Comparison of ENCODE assay signal across 19 cellular contexts in the genomic region with DNA sequence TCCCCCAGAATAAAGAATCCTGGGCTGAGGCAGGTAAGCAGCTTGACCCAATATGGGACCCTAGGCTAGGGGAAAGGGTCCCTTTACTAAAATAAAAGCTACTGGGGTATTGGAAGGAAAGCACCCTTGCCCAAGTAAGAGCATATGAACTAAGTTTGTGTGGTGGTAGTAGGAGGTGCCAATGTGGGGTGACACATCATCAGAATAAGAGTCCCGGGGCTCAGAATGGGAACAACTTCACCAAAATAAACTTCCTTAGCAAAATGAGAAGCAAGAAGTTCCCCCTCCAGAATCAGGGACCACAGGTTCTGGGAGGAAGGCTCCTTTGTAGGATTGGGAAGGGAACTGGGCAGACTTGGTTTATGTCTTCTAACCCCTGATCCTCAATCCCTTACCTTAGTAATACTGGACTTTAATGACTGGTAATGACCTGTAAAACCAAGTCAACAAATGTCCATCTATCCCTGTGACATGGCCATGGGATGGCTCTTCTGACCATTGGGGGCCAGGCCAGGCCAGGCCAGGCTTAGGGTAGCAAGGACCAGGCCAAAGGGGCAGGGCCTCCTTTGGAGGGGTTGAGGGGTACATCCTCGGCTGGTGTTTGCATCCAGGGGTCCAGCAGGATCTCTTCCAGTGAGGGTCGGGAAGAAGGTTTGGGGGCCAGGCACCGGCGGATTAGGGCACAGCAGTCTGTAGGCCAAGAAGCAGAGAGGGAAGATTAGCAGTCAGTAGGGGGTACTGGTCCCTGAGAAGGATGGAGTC. TPM values are rescaled to one million over a fixed set of nuclear protein-coding genes. Genes with fewer than 3 reads are reported as not detected.
DNase-seq lines count a peak whose midpoint lies in the region; ATAC-seq and TF ChIP-seq lines count a peak whose summit lies in the region.
"Had no signal": no experiment of that assay in that cellular context is flagged by ENCODE, and none has a peak within 500 bp of the region (broad histone marks: within the 10 kb centered on the region; RNA-seq: fewer than 3 reads in every experiment).

No MANE protein-coding gene starts in this region.

- H3K27me3 Mint-ChIP-seq in activated CD4-positive, alpha-beta memory T cell treated with anti-CD3 and anti-CD28 coated beads, Interleukin-2, amount 10 ng/mL, durations not matched to agents 7 days and 5 days, result no peaks in the 10 kb centered on the region

- peaks cover 21% of the 10 kb centered on the region for H3K36me3 ChIP-seq in lower lobe of right lung
- H3K36me3 ChIP-seq: ovary, vagina had no signal

- no peaks in the 10 kb centered on the region for H3K27me3 ChIP-seq in lower lobe of right lung (ENCODE audit: low read depth)
- H3K27me3 ChIP-seq: heart right ventricle, ovary, stomach, vagina had no signal

- no peak overlapping the region for H3K27ac ChIP-seq in lower lobe of right lung
- H3K27ac ChIP-seq: heart right ventricle, ovary, vagina had no signal

- CTCF ChIA-PET in activated CD4-positive, alpha-beta memory T cell treated with anti-CD3 and anti-CD28 coated beads, Interleukin-2, amount 10 ng/mL, durations not matched to agents 7 days and 5 days (lab: Charles Lee), result interaction anchor here (0.7 kb wide), 1 partner anchor 26 kb away, joined by 3 read pairs; no protein-coding TSS in a partner anchor

- peak overlapping the region; percentile 74 for H3K27ac Mint-ChIP-seq in activated CD4-positive, alpha-beta memory T cell treated with anti-CD3 and anti-CD28 coated beads, Interleukin-2, amount 10 ng/mL, durations not matched to agents 7 days and 5 days
- H3K27ac Mint-ChIP-seq: HFFc6 had no signal

- ATAC-seq in lower lobe of right lung, result no peak
- no peak for ATAC-seq in HG03457 (IDR thresholded peaks at IDR 0.05; ENCODE audit: unreplicated experiment)
- ATAC-seq: heart right ventricle, Panc1 had no signal

- POLR2A ChIA-PET in activated CD4-positive, alpha-beta memory T cell treated with anti-CD3 and anti-CD28 coated beads, Interleukin-2, amount 10 ng/mL, durations not matched to agents 7 days and 5 days (lab: Charles Lee), result interaction anchor here (13.8 kb wide), 1 partner anchor 28 kb away, joined by 415 read pairs; no protein-coding TSS in a partner anchor

- no peaks in the 10 kb centered on the region for H3K9me3 Mint-ChIP-seq in activated CD4-positive, alpha-beta memory T cell treated with anti-CD3 and anti-CD28 coated beads, Interleukin-2, amount 10 ng/mL, durations not matched to agents 7 days and 5 days
- H3K9me3 Mint-ChIP-seq: HFFc6 had no signal

- H3K4me3 Mint-ChIP-seq in activated CD4-positive, alpha-beta memory T cell treated with anti-CD3 and anti-CD28 coated beads, Interleukin-2, amount 10 ng/mL, durations not matched to agents 7 days and 5 days, result peak overlapping the region; percentile 95
- H3K4me3 Mint-ChIP-seq: HFFc6 had no signal

- TF ChIP-seq CTCF in lower lobe of right lung (IDR thresholded peaks at IDR 0.05), result no peak

- DNase-seq in CD1c-positive myeloid dendritic cell (ENCODE audit: extremely low spot score) (peak; percentile 51), activated gamma-delta T cell treated with Interleukin-2 at 50 U/mL for 16 hours (no peak), lower lobe of right lung (no peak), cerebellar nuclear complex (lab: John Stamatoyannopoulos, UW) (no peak)
- no peak for DNase-seq in activated CD4-positive, alpha-beta memory T cell treated with anti-CD3 and anti-CD28 coated beads, Interleukin-2, amount 10 ng/mL, durations not matched to agents 7 days and 5 days
- DNase-seq: AML-193, DND-41, heart right ventricle, HFFc6, Kasumi-1, NCI-H146, NCI-H524 treated with DMSO at 0.1 percent for 48 hours, ovary, stomach had no signal

- intact Hi-C loops in lower lobe of right lung (cut with DNase I), result no loop called here

- peaks cover 78% of the 10 kb centered on the region for H3K36me3 Mint-ChIP-seq in activated CD4-positive, alpha-beta memory T cell treated with anti-CD3 and anti-CD28 coated beads, Interleukin-2, amount 10 ng/mL, durations not matched to agents 7 days and 5 days (ENCODE audit: low read depth)

- TF ChIP-seq POLR2A in GM18526 (IDR thresholded peaks at IDR 0.05; ENCODE audit: extremely low read depth, insufficient read length), result peak; percentile 20

- H3K4me1 ChIP-seq in lower lobe of right lung, result peaks cover 4% of the 10 kb centered on the region

- H3K4me3 ChIP-seq in iPS-18c (ENCODE audit: insufficient read depth, low read depth, low read length) (peak overlapping the region; percentile 3; the same call in 1 of the 2 replicates), lower lobe of right lung (no peak overlapping the region)
- H3K4me3 ChIP-seq: heart right ventricle, ovary, stomach, vagina had no signal

- peaks cover 10% of the 10 kb centered on the region for H3K9me3 ChIP-seq in iPS-18c (ENCODE audit: control insufficient read depth, insufficient read depth, low read length)
- no peaks in the 10 kb centered on the region for H3K9me3 ChIP-seq in lower lobe of right lung
- H3K9me3 ChIP-seq: heart right ventricle, ovary, vagina had no signal

- peaks cover 46% of the 10 kb centered on the region for H3K4me1 Mint-ChIP-seq in activated CD4-positive, alpha-beta memory T cell treated with anti-CD3 and anti-CD28 coated beads, Interleukin-2, amount 10 ng/mL, durations not matched to agents 7 days and 5 days

RNA-seq across cellular contexts. Expression of a gene that starts 2.3 kb away (rescaled TPM):
- total RNA-seq in activated CD4-positive, alpha-beta memory T cell treated with anti-CD3 and anti-CD28 coated beads, Interleukin-2, amount 10 ng/mL, durations not matched to agents 7 days and 5 days, result 10 to 100 TPM; 17.9 to 18.3 TPM
- total RNA-seq in lower lobe of right lung, result 21.3 TPM

RNA-seq across cellular contexts. Expression of a gene that starts 5.0 kb away (rescaled TPM):
- total RNA-seq in activated CD4-positive, alpha-beta memory T cell treated with anti-CD3 and anti-CD28 coated beads, Interleukin-2, amount 10 ng/mL, durations not matched to agents 7 days and 5 days, result 100 to 1,000 TPM; 354 to 359 TPM
- total RNA-seq in lower lobe of right lung, result 20.6 TPM

RNA-seq across cellular contexts. Expression of a gene that starts 16.1 kb away (rescaled TPM):
- 10 to 100 TPM; 78.5 to 79.6 TPM for total RNA-seq in activated CD4-positive, alpha-beta memory T cell treated with anti-CD3 and anti-CD28 coated beads, Interleukin-2, amount 10 ng/mL, durations not matched to agents 7 days and 5 days
- total RNA-seq in lower lobe of right lung, result 55.0 TPM

RNA-seq across cellular contexts. Expression of a gene that starts 16.2 kb away (rescaled TPM):
- 10 to 100 TPM; 55.2 to 60.6 TPM for total RNA-seq in activated CD4-positive, alpha-beta memory T cell treated with anti-CD3 and anti-CD28 coated beads, Interleukin-2, amount 10 ng/mL, durations not matched to agents 7 days and 5 days
- 37.7 TPM for total RNA-seq in lower lobe of right lung

RNA-seq across cellular contexts. Expression of a gene that starts 43.6 kb away (rescaled TPM):
- 10 to 100 TPM; 63.2 to 63.7 TPM for total RNA-seq in activated CD4-positive, alpha-beta memory T cell treated with anti-CD3 and anti-CD28 coated beads, Interleukin-2, amount 10 ng/mL, durations not matched to agents 7 days and 5 days
- total RNA-seq in lower lobe of right lung, result 45.8 TPM

Comparison
In these comparisons a context has a peak if more than half of its experiments do, and no peak if none do; other contexts are left out.
1. RNA of a gene that starts 5.0 kb away (total RNA-seq): 354 to 359 TPM in activated CD4-positive, alpha-beta memory T cell treated with anti-CD3 and anti-CD28 coated beads, Interleukin-2, amount 10 ng/mL, durations not matched to agents 7 days and 5 days; 20.6 TPM in lower lobe of right lung (single experiment); every median in the first group is over 10 times any median in the second.